Comparison of ENCODE assay signal across 1 cellular context in the genomic region with DNA sequence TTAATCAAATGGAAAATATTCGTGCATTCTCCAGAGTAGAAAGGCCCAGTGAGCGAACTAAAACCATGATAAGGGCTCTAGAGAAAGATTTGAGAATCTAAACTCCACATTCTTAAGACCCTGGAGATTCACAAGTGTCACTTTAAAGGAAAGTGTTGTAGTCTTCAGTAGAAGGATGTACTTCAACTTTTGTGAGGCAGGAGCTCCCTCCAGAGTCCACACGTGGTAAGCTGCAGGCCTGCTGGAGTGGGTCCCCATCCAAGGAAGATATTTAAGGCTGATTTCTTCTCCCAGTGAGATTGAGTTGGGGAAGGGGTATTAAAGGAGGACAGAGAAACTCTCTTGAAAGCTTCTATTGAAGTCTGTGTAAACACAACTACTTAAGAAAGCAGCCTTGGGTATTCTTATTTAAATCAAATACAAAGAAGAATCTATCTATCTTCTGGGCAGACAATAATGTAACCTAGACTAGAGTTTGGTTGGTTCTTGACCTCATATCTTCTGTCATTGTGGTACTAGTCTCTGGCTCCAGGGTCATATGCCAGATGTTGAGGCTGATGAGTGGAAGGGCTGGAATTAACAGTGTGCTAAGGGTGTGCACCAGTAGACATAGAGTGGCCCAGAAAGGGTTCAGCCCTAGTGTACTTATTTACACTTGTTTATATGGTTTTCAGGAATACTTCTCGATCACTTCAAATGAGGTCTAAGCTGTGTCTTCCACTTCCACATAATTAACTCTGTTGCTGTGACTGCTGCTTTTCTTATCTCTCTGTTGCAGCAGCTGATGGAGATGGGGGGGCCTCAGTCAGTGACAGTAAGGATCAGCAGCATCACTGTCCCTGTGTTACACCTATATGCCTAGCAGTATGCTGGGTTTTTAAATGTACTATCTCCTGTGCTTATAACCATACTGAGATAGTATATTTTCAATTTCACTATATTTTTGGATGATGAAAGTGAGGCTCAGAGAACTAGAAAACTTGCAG.
TF ChIP-seq lines count a peak whose summit lies in the region.

No MANE protein-coding gene starts in this region.

TF ChIP-seq in K562, 482 proteins besides CTCF, POLR2A, EP300 and RAD21 (continued from another document and continues in another):
- TF ChIP-seq, protein P1, sequence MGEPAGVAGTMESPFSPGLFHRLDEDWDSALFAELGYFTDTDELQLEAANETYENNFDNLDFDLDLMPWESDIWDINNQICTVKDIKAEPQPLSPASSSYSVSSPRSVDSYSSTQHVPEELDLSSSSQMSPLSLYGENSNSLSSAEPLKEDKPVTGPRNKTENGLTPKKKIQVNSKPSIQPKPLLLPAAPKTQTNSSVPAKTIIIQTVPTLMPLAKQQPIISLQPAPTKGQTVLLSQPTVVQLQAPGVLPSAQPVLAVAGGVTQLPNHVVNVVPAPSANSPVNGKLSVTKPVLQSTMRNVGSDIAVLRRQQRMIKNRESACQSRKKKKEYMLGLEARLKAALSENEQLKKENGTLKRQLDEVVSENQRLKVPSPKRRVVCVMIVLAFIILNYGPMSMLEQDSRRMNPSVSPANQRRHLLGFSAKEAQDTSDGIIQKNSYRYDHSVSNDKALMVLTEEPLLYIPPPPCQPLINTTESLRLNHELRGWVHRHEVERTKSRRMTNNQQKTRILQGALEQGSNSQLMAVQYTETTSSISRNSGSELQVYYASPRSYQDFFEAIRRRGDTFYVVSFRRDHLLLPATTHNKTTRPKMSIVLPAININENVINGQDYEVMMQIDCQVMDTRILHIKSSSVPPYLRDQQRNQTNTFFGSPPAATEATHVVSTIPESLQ (CRISPR knock-in tag; IDR thresholded peaks at IDR 0.05), result no peak
- TF ChIP-seq, protein P2, sequence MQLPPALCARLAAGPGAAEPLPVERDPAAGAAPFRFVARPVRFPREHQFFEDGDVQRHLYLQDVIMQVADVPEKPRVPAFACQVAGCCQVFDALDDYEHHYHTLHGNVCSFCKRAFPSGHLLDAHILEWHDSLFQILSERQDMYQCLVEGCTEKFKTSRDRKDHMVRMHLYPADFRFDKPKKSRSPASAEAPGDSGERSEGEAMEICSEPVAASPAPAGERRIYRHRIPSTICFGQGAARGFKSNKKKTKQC (CRISPR knock-in tag; IDR thresholded peaks at IDR 0.05), result no peak
- TF ChIP-seq GTF2A2 (tag; IDR thresholded peaks at IDR 0.05), result no peak
- no peak for TF ChIP-seq ZC3H11A (IDR thresholded peaks at IDR 0.05; ENCODE audit: low read depth, low read length)
- TF ChIP-seq POLR2H (tag; IDR thresholded peaks at IDR 0.05; ENCODE audit: low read depth), result no peak
- no peak for TF ChIP-seq DDX20 (tag; IDR thresholded peaks at IDR 0.05; ENCODE audit: low read depth)
- TF ChIP-seq, protein P3, sequence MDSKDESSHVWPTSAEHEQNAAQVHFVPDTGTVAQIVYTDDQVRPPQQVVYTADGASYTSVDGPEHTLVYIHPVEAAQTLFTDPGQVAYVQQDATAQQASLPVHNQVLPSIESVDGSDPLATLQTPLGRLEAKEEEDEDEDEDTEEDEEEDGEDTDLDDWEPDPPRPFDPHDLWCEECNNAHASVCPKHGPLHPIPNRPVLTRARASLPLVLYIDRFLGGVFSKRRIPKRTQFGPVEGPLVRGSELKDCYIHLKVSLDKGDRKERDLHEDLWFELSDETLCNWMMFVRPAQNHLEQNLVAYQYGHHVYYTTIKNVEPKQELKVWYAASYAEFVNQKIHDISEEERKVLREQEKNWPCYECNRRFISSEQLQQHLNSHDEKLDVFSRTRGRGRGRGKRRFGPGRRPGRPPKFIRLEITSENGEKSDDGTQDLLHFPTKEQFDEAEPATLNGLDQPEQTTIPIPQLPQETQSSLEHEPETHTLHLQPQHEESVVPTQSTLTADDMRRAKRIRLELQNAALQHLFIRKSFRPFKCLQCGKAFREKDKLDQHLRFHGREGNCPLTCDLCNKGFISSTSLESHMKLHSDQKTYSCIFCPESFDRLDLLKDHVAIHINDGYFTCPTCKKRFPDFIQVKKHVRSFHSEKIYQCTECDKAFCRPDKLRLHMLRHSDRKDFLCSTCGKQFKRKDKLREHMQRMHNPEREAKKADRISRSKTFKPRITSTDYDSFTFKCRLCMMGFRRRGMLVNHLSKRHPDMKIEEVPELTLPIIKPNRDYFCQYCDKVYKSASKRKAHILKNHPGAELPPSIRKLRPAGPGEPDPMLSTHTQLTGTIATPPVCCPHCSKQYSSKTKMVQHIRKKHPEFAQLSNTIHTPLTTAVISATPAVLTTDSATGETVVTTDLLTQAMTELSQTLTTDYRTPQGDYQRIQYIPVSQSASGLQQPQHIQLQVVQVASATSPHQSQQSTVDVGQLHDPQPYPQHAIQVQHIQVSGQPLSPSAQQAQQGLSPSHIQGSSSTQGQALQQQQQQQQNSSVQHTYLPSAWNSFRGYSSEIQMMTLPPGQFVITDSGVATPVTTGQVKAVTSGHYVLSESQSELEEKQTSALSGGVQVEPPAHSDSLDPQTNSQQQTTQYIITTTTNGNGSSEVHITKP (IDR thresholded peaks at IDR 0.05; ENCODE audit: partially characterized antibody), result no peak
- TF ChIP-seq GATA2 (CRISPR knock-in tag; IDR thresholded peaks at IDR 0.05), result peak; percentile 59
- TF ChIP-seq ZNF239 (CRISPR knock-in tag; IDR thresholded peaks at IDR 0.05), result no peak
- no peak for TF ChIP-seq L3MBTL2 (IDR thresholded peaks at IDR 0.05)
- no peak for TF ChIP-seq KHSRP (IDR thresholded peaks at IDR 0.05)
- no peak for TF ChIP-seq ZEB2 (IDR thresholded peaks at IDR 0.05)
- TF ChIP-seq IRF2 (CRISPR knock-in tag; IDR thresholded peaks at IDR 0.05), result no peak
- TF ChIP-seq KLF1 (tag; IDR thresholded peaks at IDR 0.05), result no peak
- TF ChIP-seq YBX1 (IDR thresholded peaks at IDR 0.05), result no peak
- no peak for TF ChIP-seq ZNF3 (CRISPR knock-in tag; IDR thresholded peaks at IDR 0.05)
- peak; percentile 61; the same call in 1 of the 2 replicates for TF ChIP-seq DPF2 (IDR thresholded peaks at IDR 0.05)
- TF ChIP-seq SIN3B (IDR thresholded peaks at IDR 0.05; ENCODE audit: low read depth), result no peak
- no peak for TF ChIP-seq ZNF778 (CRISPR knock-in tag; IDR thresholded peaks at IDR 0.05)
- TF ChIP-seq SMARCB1 (IDR thresholded peaks at IDR 0.05; ENCODE audit: insufficient read length, low read depth), result no peak
- TF ChIP-seq SOX6 (IDR thresholded peaks at IDR 0.05), result no peak
- TF ChIP-seq KAT2B (IDR thresholded peaks at IDR 0.05; ENCODE audit: low read depth, low read length), result no peak
- TF ChIP-seq NCOA1 (IDR thresholded peaks at IDR 0.05; ENCODE audit: low read depth), result no peak
- no peak for TF ChIP-seq ZNF785 (CRISPR knock-in tag; IDR thresholded peaks at IDR 0.05)
- peak; percentile 82 for TF ChIP-seq VEZF1 (CRISPR knock-in tag; IDR thresholded peaks at IDR 0.05)
- TF ChIP-seq, protein P4, sequence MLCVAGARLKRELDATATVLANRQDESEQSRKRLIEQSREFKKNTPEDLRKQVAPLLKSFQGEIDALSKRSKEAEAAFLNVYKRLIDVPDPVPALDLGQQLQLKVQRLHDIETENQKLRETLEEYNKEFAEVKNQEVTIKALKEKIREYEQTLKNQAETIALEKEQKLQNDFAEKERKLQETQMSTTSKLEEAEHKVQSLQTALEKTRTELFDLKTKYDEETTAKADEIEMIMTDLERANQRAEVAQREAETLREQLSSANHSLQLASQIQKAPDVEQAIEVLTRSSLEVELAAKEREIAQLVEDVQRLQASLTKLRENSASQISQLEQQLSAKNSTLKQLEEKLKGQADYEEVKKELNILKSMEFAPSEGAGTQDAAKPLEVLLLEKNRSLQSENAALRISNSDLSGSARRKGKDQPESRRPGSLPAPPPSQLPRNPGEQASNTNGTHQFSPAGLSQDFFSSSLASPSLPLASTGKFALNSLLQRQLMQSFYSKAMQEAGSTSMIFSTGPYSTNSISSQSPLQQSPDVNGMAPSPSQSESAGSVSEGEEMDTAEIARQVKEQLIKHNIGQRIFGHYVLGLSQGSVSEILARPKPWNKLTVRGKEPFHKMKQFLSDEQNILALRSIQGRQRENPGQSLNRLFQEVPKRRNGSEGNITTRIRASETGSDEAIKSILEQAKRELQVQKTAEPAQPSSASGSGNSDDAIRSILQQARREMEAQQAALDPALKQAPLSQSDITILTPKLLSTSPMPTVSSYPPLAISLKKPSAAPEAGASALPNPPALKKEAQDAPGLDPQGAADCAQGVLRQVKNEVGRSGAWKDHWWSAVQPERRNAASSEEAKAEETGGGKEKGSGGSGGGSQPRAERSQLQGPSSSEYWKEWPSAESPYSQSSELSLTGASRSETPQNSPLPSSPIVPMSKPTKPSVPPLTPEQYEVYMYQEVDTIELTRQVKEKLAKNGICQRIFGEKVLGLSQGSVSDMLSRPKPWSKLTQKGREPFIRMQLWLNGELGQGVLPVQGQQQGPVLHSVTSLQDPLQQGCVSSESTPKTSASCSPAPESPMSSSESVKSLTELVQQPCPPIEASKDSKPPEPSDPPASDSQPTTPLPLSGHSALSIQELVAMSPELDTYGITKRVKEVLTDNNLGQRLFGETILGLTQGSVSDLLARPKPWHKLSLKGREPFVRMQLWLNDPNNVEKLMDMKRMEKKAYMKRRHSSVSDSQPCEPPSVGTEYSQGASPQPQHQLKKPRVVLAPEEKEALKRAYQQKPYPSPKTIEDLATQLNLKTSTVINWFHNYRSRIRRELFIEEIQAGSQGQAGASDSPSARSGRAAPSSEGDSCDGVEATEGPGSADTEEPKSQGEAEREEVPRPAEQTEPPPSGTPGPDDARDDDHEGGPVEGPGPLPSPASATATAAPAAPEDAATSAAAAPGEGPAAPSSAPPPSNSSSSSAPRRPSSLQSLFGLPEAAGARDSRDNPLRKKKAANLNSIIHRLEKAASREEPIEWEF (CRISPR knock-in tag; IDR thresholded peaks at IDR 0.05), result no peak
- TF ChIP-seq ZNF445 (CRISPR knock-in tag; IDR thresholded peaks at IDR 0.05; ENCODE audit: low read depth), result no peak
- no peak for TF ChIP-seq ELF1 (tag; IDR thresholded peaks at IDR 0.05)
- TF ChIP-seq HINFP (tag; conservative IDR thresholded peaks at IDR 0.05; ENCODE audit: low read depth), result no peak
- TF ChIP-seq, protein P5, sequence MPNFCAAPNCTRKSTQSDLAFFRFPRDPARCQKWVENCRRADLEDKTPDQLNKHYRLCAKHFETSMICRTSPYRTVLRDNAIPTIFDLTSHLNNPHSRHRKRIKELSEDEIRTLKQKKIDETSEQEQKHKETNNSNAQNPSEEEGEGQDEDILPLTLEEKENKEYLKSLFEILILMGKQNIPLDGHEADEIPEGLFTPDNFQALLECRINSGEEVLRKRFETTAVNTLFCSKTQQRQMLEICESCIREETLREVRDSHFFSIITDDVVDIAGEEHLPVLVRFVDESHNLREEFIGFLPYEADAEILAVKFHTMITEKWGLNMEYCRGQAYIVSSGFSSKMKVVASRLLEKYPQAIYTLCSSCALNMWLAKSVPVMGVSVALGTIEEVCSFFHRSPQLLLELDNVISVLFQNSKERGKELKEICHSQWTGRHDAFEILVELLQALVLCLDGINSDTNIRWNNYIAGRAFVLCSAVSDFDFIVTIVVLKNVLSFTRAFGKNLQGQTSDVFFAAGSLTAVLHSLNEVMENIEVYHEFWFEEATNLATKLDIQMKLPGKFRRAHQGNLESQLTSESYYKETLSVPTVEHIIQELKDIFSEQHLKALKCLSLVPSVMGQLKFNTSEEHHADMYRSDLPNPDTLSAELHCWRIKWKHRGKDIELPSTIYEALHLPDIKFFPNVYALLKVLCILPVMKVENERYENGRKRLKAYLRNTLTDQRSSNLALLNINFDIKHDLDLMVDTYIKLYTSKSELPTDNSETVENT (CRISPR knock-in tag; IDR thresholded peaks at IDR 0.05), result no peak
- TF ChIP-seq NCOA2 (IDR thresholded peaks at IDR 0.05; ENCODE audit: partially characterized antibody in 2 of 2), result no peak
- no peak for TF ChIP-seq ZC3H8 (IDR thresholded peaks at IDR 0.05)
- TF ChIP-seq U2AF1 (optimal IDR thresholded peaks at IDR 0.05; ENCODE audit: low read depth, low read length), result no peak
- TF ChIP-seq, protein P6, sequence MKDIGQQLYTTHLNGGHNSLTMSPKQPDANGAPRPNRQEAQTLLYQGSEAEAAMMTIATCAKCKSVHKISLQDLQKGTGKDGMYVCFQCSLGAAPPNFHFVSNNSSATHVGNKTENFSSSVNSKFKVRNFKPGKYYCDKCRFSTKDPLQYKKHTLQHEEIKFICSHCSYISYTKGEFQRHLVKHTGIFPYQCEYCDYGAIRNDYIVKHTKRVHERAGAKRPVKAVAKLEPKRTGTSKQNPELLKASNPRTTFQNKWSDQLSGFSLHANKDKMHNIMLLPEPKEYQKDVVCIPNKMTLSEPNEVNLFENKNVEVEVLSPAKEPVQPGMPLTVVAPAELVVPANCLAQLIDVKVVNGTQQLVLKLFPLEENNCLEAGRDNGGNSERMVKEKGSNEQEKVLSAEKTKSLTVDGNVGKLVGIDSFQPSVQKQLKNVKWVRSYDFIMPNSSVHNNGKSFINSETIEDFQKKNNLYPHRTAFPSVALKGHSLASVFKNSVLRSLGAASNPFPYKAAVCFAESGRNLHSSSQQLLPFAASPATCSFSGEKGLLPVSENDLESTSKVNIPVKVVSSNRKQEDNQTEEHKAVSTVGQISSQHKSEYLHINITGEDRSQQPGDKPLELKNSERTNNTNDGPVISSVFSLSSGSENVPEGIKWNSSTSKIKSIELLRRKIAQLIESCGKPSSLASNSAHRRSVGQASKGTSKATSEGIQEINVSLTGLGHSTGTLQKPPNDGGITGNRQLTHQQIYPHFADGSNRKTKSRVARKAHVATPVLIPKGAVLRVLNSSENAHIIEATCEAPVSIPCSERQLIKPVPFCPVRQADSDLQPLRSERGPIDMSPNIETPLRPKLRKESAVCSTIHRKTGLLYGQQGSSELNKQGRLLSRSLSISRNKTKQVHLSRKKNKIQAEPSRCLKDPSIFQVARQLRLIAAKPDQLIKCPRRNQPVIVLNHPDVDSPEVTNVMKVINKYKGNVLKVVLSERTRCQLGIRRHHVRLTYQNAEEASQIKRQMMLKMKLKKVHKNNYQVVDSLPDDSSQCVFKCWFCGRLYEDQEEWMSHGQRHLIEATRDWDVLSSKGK (CRISPR knock-in tag; IDR thresholded peaks at IDR 0.05), result no peak
